15 cellular contexts compared by ENCODE assay signal in the genomic region with DNA sequence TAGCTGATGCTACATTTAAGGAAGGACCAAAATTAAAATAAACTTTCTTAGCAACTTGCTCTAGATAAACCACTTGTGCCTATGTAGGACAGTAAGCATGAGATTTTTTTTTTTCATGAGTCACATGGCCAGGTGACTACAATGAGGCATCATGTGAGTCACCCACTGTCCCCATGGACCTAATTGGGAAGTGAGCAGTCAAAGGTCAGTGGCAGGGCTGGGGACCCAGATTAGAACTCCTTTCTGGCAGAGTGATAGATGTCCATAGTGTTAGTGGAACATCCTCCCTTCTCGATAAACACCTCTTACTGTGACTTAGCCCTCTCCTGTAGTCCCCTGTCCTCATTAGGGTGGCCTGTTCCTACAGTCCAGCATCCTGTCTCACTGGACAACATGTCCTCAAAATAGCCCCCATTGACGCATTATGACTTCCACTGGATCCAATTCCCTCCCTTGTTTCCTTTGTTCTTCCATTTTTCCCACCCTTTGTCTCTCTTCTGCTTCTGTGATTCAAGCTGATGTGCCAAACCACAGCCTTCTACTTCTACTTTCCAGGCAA.
DNase-seq lines count a peak whose midpoint lies in the region; ATAC-seq and TF ChIP-seq lines count a peak whose summit lies in the region.
"Had no signal": no experiment of that assay in that cellular context is flagged by ENCODE, and none has a peak within 500 bp of the region (broad histone marks: within the 10 kb centered on the region; RNA-seq: fewer than 3 reads in every experiment).

No MANE protein-coding gene starts in this region.

- H3K27ac ChIP-seq in muscle layer of colon (ENCODE audit: low read depth, low read length) = peak overlapping the region; percentile 7

- H3K4me3 ChIP-seq in cardiac fibroblast (replicated peaks in 1 of 2; ENCODE audit: low read depth in 2 of 2, low read length in 2 of 2) (no peak overlapping the region), muscle layer of colon (ENCODE audit: low read depth in 1 of 2, low read length in 2 of 2) (no peak overlapping the region)
- H3K4me3 ChIP-seq: esophagus squamous epithelium, HAP-1 had no signal

- H3K36me3 ChIP-seq in muscle layer of colon (ENCODE audit: insufficient read depth, low read length) = no peaks in the 10 kb centered on the region
- H3K36me3 ChIP-seq: esophagus squamous epithelium, HAP-1 had no signal

- TF ChIP-seq CTCF in cardiac fibroblast (IDR thresholded peaks at IDR 0.05; ENCODE audit: low read depth, low read length) = no peak

- DNase-seq in AG08395 (ENCODE audit: low spot score) (peak; percentile 55), LoVo (ENCODE audit: low spot score) (peak; percentile 50), cardiac fibroblast (ENCODE audit: low read depth in 2 of 2) (peak; percentile 32 to 94), SIG-M5 (lab: John Stamatoyannopoulos, UW) (no peak)
- DNase-seq: activated gamma-delta T cell treated with Interleukin-2 at 50 U/mL for 16 hours; CD8-positive, alpha-beta memory T cell; esophagus squamous epithelium; natural killer cell; NCI-H526 treated with DMSO at 0.1 percent for 48 hours; stimulated activated CD4-positive, alpha-beta T cell treated with anti-CD3 and anti-CD28 coated beads, Interleukin-4, amount 100 ng/mL, for 4 hours had no signal

- ATAC-seq in HG02678 (IDR thresholded peaks at IDR 0.05; ENCODE audit: unreplicated experiment) (no peak), GM21529 (IDR thresholded peaks at IDR 0.05; ENCODE audit: unreplicated experiment) (no peak), GM18502 (IDR thresholded peaks at IDR 0.05; ENCODE audit: poor library complexity, unreplicated experiment) (no peak)
- ATAC-seq: natural killer cell had no signal

- H3K9me3 ChIP-seq in muscle layer of colon (ENCODE audit: low read length) = no peaks in the 10 kb centered on the region
- H3K9me3 ChIP-seq: esophagus squamous epithelium, HAP-1 had no signal

- no peaks in the 10 kb centered on the region for H3K27me3 ChIP-seq in muscle layer of colon (ENCODE audit: control insufficient read depth in 1 of 2, insufficient read depth in 2 of 2, low read length in 2 of 2)

- no peak overlapping the region for H3K9ac ChIP-seq in muscle layer of colon (ENCODE audit: low read length)

- peaks cover 50% of the 10 kb centered on the region for H3K4me1 ChIP-seq in muscle layer of colon (ENCODE audit: insufficient read depth, low read length)
- H3K4me1 ChIP-seq: HAP-1 had no signal
